Comparison of ENCODE assay signal across 8 cellular contexts in the genomic region with DNA sequence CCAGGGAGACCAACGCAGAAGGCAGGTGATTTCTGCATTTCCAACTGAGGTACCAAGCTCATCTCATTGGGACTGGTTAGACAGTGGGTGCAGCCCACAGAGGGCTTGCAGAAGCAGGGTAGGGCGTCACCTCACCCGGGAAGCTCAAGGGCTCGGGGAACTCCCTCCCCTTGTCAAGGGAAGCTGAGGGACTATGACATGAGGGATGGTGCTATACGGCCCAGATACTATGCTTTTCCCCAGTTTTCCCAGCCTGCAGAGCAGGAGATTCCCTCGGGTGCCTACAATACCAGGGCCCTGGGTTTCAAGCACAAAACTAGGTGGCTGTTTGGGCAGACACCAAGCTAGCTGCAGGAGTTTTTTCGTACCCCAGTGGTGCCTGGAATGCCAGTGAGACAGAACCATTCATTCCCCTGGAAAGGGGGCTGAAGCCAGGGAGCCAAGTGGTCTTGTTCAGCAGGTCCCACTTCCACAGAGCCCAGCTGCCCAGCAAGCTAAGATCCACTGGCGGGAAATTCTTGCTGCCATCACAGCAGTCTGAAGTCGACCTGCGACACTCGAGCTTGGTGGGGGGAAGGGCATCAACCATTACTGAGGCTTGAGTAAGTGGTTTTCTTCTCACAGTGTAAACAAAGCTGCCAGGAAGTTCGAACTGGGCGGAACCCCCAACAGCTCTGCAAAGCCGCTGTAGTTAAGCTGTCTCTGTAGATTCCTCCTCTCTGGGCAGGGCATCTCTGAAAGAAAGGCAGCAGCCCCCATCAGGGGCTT.
DNase-seq lines count a peak whose midpoint lies in the region; ATAC-seq and TF ChIP-seq lines count a peak whose summit lies in the region.
"Not testable (repeated sequence)": the region's sequence is repeated elsewhere in the genome, so short reads cannot be mapped to it uniquely, and the experiment has no call there.

No MANE protein-coding gene starts in this region.

- H2BK5ac ChIP-seq in mesendoderm (ENCODE audit: low read length) = not testable (repeated sequence)

- H2AFZ ChIP-seq in Loucy (ENCODE audit: low read length) (0 out of 2 replicates have a peak overlapping the region, but pooled peaks have one; percentile 8), fibroblast of lung (ENCODE audit: low read length) (peak overlapping the region; percentile 43)

- H3K27me3 ChIP-seq in CD8-positive, alpha-beta memory T cell (ENCODE audit: insufficient read depth, low read length, poor library complexity, severe bottlenecking); Loucy (ENCODE audit: insufficient read depth, low read length, poor library complexity, severe bottlenecking); fibroblast of lung (ENCODE audit: control insufficient read depth, insufficient read depth, low read length); mesendoderm (ENCODE audit: insufficient read depth, low read length, poor library complexity): not testable (repeated sequence)

- H3K4me1 ChIP-seq in CD8-positive, alpha-beta memory T cell (ENCODE audit: insufficient read depth, low read length) = peaks cover 17% of the 10 kb centered on the region
- H3K4me1 ChIP-seq in Loucy (ENCODE audit: insufficient read depth, low read length, poor library complexity, severe bottlenecking) = peaks cover 29% of the 10 kb centered on the region
- not testable (repeated sequence) for H3K4me1 ChIP-seq in fibroblast of lung (ENCODE audit: control insufficient read depth, extremely low read depth, insufficient read depth, low read length); mesendoderm (ENCODE audit: control insufficient read depth, low read depth, low read length)

- not testable (repeated sequence) for H3K27me3 Mint-ChIP-seq in CD8-positive, alpha-beta memory T cell; activated CD8-positive, alpha-beta T cell treated with anti-CD3 and anti-CD28 coated beads for 36 hours; activated naive CD8-positive, alpha-beta T cell treated with anti-CD3 and anti-CD28 coated beads, Interleukin-2, amount 10 ng/mL, durations not matched to agents 7 days and 5 days

- not testable (repeated sequence) for H3K9me3 ChIP-seq in CD8-positive, alpha-beta memory T cell (ENCODE audit: low read length); Loucy (ENCODE audit: insufficient read depth, low read depth, low read length); fibroblast of lung (ENCODE audit: control insufficient read depth, insufficient read depth, low read depth, low read length)

- peak overlapping the region in 5 of 8 donors; percentile 6 to 67 (median 63) for H3K27ac Mint-ChIP-seq in CD8-positive, alpha-beta memory T cell
- H3K27ac Mint-ChIP-seq in activated CD8-positive, alpha-beta T cell treated with anti-CD3 and anti-CD28 coated beads for 36 hours = not testable (repeated sequence)
- H3K27ac Mint-ChIP-seq in activated naive CD8-positive, alpha-beta T cell treated with anti-CD3 and anti-CD28 coated beads, Interleukin-2, amount 10 ng/mL, durations not matched to agents 7 days and 5 days = peak overlapping the region; percentile 64

- not testable (repeated sequence) for TF ChIP-seq CTCF in Loucy (conservative IDR thresholded peaks at IDR 0.05; ENCODE audit: low read length); activated CD8-positive, alpha-beta T cell treated with anti-CD3 and anti-CD28 coated beads for 36 hours (IDR thresholded peaks at IDR 0.05); fibroblast of lung (conservative IDR thresholded peaks at IDR 0.05 in 1 of 2, IDR thresholded peaks at IDR 0.05 in 1 of 2; ENCODE audit: low read depth in 1 of 2, low read length in 2 of 2)

- not testable (repeated sequence) for H3K79me2 ChIP-seq in Loucy (ENCODE audit: insufficient read depth, low read length); fibroblast of lung (ENCODE audit: control insufficient read depth, insufficient read depth, low read length); mesendoderm (ENCODE audit: control insufficient read depth, insufficient read depth, low read length)

- not testable (repeated sequence) for H3K36me3 ChIP-seq in CD8-positive, alpha-beta memory T cell (ENCODE audit: insufficient read depth, low read length); Loucy (ENCODE audit: insufficient read depth, low read length); fibroblast of lung (ENCODE audit: control insufficient read depth, insufficient read depth, low read length); mesendoderm (ENCODE audit: control insufficient read depth, insufficient read depth, low read length)

- intact Hi-C loops in activated CD8-positive, alpha-beta T cell treated with anti-CD3 and anti-CD28 coated beads for 36 hours (cut with micrococcal nuclease) = not testable (repeated sequence)

- H3F3A ChIP-seq in Loucy (ENCODE audit: low read depth) = not testable (repeated sequence)

- not testable (repeated sequence) for H2AK5ac ChIP-seq in mesendoderm (ENCODE audit: low read length)

- POLR2A ChIA-PET in CD8-positive, alpha-beta memory T cell (lab: Charles Lee) = interaction anchor here (0.9 kb wide), 1 partner anchor 53 kb away, joined by 4 read pairs; no protein-coding TSS in a partner anchor
- POLR2A ChIA-PET in activated CD8-positive, alpha-beta T cell treated with anti-CD3 and anti-CD28 coated beads for 36 hours (lab: Charles Lee) = not testable (repeated sequence)
- POLR2A ChIA-PET in activated naive CD8-positive, alpha-beta T cell treated with anti-CD3 and anti-CD28 coated beads, Interleukin-2, amount 10 ng/mL, durations not matched to agents 7 days and 5 days (lab: Charles Lee) = interaction anchor here (0.7 to 1.8 kb wide), 3 partner anchors 16 to 464 kb away, joined by 3 to 6 read pairs (median 4); no protein-coding TSS in a partner anchor

- H4K20me1 ChIP-seq in Loucy (ENCODE audit: insufficient read depth, low read length, poor library complexity, severe bottlenecking); fibroblast of lung (ENCODE audit: control insufficient read depth, extremely low read depth, insufficient read depth, low read length): not testable (repeated sequence)

- H3K4me3 Mint-ChIP-seq in CD8-positive, alpha-beta memory T cell = peak overlapping the region in 5 of 7 donors; percentile 53 to 80 (median 65)
- H3K4me3 Mint-ChIP-seq in activated CD8-positive, alpha-beta T cell treated with anti-CD3 and anti-CD28 coated beads for 36 hours; activated naive CD8-positive, alpha-beta T cell treated with anti-CD3 and anti-CD28 coated beads, Interleukin-2, amount 10 ng/mL, durations not matched to agents 7 days and 5 days: not testable (repeated sequence)

- not testable (repeated sequence) for H3K79me1 ChIP-seq in mesendoderm (ENCODE audit: low read length)

- DNase-seq in CD8-positive, alpha-beta memory T cell = peak in 4 of 5 donors; percentile 9 to 69 (median 46)
- DNase-seq in RPMI8226 = peak; percentile 2
- peak; percentile 31 for DNase-seq in activated CD8-positive, alpha-beta T cell treated with anti-CD3 and anti-CD28 coated beads for 36 hours
- DNase-seq in activated naive CD8-positive, alpha-beta T cell treated with anti-CD3 and anti-CD28 coated beads, Interleukin-2, amount 10 ng/mL, durations not matched to agents 7 days and 5 days = peak; percentile 34
- peak; percentile 17 to 49 for DNase-seq in fibroblast of lung (ENCODE audit: low read depth in 2 of 2)
- peak; percentile 79 for DNase-seq in mesendoderm
- peak; percentile 11 for DNase-seq in stimulated activated CD8-positive, alpha-beta memory T cell treated with anti-CD3 and anti-CD28 coated beads, Interleukin-12 subunit alpha, Interleukin-12 subunit beta, amount 100 ng/mL, for 1 hour (ENCODE audit: low read depth)

- peaks cover 5 to 58% (median 36%) of the 10 kb centered on the region in 3 donors for H3K36me3 Mint-ChIP-seq in CD8-positive, alpha-beta memory T cell
- not testable (repeated sequence) for H3K36me3 Mint-ChIP-seq in activated CD8-positive, alpha-beta T cell treated with anti-CD3 and anti-CD28 coated beads for 36 hours (ENCODE audit: low read depth)
- H3K36me3 Mint-ChIP-seq in activated naive CD8-positive, alpha-beta T cell treated with anti-CD3 and anti-CD28 coated beads, Interleukin-2, amount 10 ng/mL, durations not matched to agents 7 days and 5 days = peaks cover 19% of the 10 kb centered on the region

- H3K56ac ChIP-seq in mesendoderm (ENCODE audit: low read length) = peak overlapping the region; percentile 42

- not testable (repeated sequence) for H3K9me2 ChIP-seq in Loucy (replicated peaks; ENCODE audit: low read depth, low read length)

- H2BK120ac ChIP-seq in mesendoderm (ENCODE audit: low read depth, low read length) = not testable (repeated sequence)

- H3K4me3 ChIP-seq in CD8-positive, alpha-beta memory T cell (ENCODE audit: low read length) = peak overlapping the region; percentile 17
- not testable (repeated sequence) for H3K4me3 ChIP-seq in Loucy (ENCODE audit: low read length, poor library complexity, severe bottlenecking); fibroblast of lung (replicated peaks in 1 of 4; ENCODE audit: control extremely low read depth in 1 of 4, insufficient read depth in 1 of 4, low read depth in 3 of 4, low read length in 4 of 4); mesendoderm (ENCODE audit: low read length)

- H2BK15ac ChIP-seq in mesendoderm (replicated peaks; ENCODE audit: low read depth) = not testable (repeated sequence)

- not testable (repeated sequence) for H4K8ac ChIP-seq in mesendoderm (ENCODE audit: low read depth, low read length)

- H3K9ac ChIP-seq in Loucy (ENCODE audit: low read depth, low read length, poor library complexity, severe bottlenecking); fibroblast of lung (ENCODE audit: insufficient read depth, low read length); mesendoderm (ENCODE audit: low read length): not testable (repeated sequence)

- H3K9me3 Mint-ChIP-seq in CD8-positive, alpha-beta memory T cell = peaks cover 24 to 59% (median 45%) of the 10 kb centered on the region in 5 donors
- not testable (repeated sequence) for H3K9me3 Mint-ChIP-seq in activated CD8-positive, alpha-beta T cell treated with anti-CD3 and anti-CD28 coated beads for 36 hours
- peaks cover 22% of the 10 kb centered on the region for H3K9me3 Mint-ChIP-seq in activated naive CD8-positive, alpha-beta T cell treated with anti-CD3 and anti-CD28 coated beads, Interleukin-2, amount 10 ng/mL, durations not matched to agents 7 days and 5 days

- H3K4me2 ChIP-seq in Loucy (ENCODE audit: low read depth, low read length, poor library complexity, severe bottlenecking) = peak overlapping the region; percentile 1
- H3K4me2 ChIP-seq in fibroblast of lung (ENCODE audit: extremely low read depth, insufficient read depth, low read length) = peak overlapping the region; percentile 3
- not testable (repeated sequence) for H3K4me2 ChIP-seq in mesendoderm (ENCODE audit: low read length)

- no CpG with 5 or more reads among the region's 14 CpGs for whole genome bisulfite sequencing in mesendoderm (ENCODE audit: extremely low coverage, insufficient coverage, low lambda C conversion rate)

- not testable (repeated sequence) for H4K5ac ChIP-seq in mesendoderm (ENCODE audit: low read length)

- H3K4ac ChIP-seq in mesendoderm (ENCODE audit: low read depth, low read length) = peak overlapping the region; percentile 48

- ATAC-seq in activated CD8-positive, alpha-beta T cell treated with anti-CD3 and anti-CD28 coated beads for 36 hours = not testable (repeated sequence)
- peak; percentile 87 for ATAC-seq in activated naive CD8-positive, alpha-beta T cell treated with anti-CD3 and anti-CD28 coated beads, Interleukin-2, amount 10 ng/mL, durations not matched to agents 7 days and 5 days (ENCODE audit: low read depth)

- not testable (repeated sequence) for H3K27ac ChIP-seq in CD8-positive, alpha-beta memory T cell (ENCODE audit: low read depth, low read length); fibroblast of lung (ENCODE audit: insufficient read depth, low read length); mesendoderm (ENCODE audit: low read depth, low read length)

- H3K23ac ChIP-seq in mesendoderm (ENCODE audit: low read length) = not testable (repeated sequence)

- not testable (repeated sequence) for H3K18ac ChIP-seq in mesendoderm (ENCODE audit: low read length)

- H3K4me1 Mint-ChIP-seq in CD8-positive, alpha-beta memory T cell = peaks cover 25 to 44% (median 38%) of the 10 kb centered on the region in 3 donors
- peaks cover 22% of the 10 kb centered on the region for H3K4me1 Mint-ChIP-seq in activated CD8-positive, alpha-beta T cell treated with anti-CD3 and anti-CD28 coated beads for 36 hours (ENCODE audit: low read depth)
- not testable (repeated sequence) for H3K4me1 Mint-ChIP-seq in activated naive CD8-positive, alpha-beta T cell treated with anti-CD3 and anti-CD28 coated beads, Interleukin-2, amount 10 ng/mL, durations not matched to agents 7 days and 5 days

- CTCF ChIA-PET in CD8-positive, alpha-beta memory T cell (lab: Charles Lee) = interaction anchor here (0.8 to 2.7 kb wide), 9 partner anchors 16 to 601 kb away, joined by 3 to 15 read pairs (median 4); no protein-coding TSS in a partner anchor
- CTCF ChIA-PET in activated CD8-positive, alpha-beta T cell treated with anti-CD3 and anti-CD28 coated beads for 36 hours (lab: Charles Lee) = interaction anchor here (0.9 kb wide), 1 partner anchor 18 kb away, joined by 3 read pairs; no protein-coding TSS in a partner anchor

Comparison
In these comparisons a context has a peak if more than half of its experiments do, and no peak if none do; other contexts are left out.
1. DNase-seq: peak in every context shown above with its lines; median percentile 79 in mesendoderm; 46 in CD8-positive, alpha-beta memory T cell; 34 in activated naive CD8-positive, alpha-beta T cell treated with anti-CD3 and anti-CD28 coated beads, Interleukin-2, amount 10 ng/mL, durations not matched to agents 7 days and 5 days; 33 in fibroblast of lung; 31 in activated CD8-positive, alpha-beta T cell treated with anti-CD3 and anti-CD28 coated beads for 36 hours; 11 in stimulated activated CD8-positive, alpha-beta memory T cell treated with anti-CD3 and anti-CD28 coated beads, Interleukin-12 subunit alpha, Interleukin-12 subunit beta, amount 100 ng/mL, for 1 hour; 2 in RPMI8226.